11 cellular contexts compared by ENCODE assay signal in the genomic region with DNA sequence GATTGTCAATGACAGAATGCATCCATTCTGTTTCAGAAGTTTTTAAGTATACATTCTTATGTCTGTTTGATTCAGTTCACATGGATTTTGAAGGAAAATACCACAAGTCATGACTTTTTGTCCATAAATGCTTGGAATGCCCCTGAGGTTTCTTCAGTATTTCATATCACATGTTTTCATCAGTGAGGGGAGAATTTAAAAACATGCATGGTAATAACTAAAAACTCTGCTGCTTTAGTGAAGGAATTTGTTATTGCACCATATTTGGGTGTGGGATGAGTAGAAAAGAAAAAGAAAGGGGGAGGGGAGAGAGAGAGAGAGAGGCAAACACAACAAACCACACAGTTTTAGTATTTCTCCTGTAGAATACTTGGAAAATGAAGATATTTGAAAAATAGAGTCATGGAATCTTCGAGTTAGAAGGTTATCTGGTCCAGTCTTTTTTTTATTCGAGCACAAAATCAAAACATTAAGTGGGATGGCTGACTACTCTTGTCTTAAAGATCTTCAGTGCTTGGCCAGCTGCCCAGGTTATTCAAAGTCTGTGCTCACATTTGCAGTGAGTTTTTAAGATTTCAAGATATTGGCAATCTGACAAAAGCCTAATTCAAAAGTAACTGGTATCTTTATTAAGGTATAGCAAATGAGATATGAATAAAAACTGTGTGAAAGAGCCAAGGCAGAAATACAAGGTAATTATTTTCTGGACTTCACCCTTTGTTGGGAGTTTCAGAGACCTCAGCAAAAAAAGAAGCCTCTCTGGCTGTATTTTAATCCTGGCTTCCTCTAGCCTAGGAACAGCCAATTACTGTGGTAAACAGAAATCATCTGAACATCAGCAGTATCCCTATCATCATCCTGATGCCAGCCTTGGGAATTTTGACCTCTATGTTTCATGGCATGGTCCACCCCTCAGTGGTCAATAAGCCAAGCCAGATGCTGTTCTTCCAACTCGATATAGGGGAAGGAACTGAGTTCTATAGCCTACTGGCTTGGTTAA.
DNase-seq lines count a peak whose midpoint lies in the region; ATAC-seq and TF ChIP-seq lines count a peak whose summit lies in the region.
"Had no signal": no experiment of that assay in that cellular context is flagged by ENCODE, and none has a peak within 500 bp of the region (broad histone marks: within the 10 kb centered on the region; RNA-seq: fewer than 3 reads in every experiment).

No MANE protein-coding gene starts in this region.

- H3K4ac ChIP-seq in neuronal stem cell (ENCODE audit: low read length), result no peak overlapping the region

- peak; percentile 98 for DNase-seq in AG09309 (ENCODE audit: low read depth)
- DNase-seq in NCI-H460 (ENCODE audit: extremely low read depth, low read depth), result peak; percentile 30
- DNase-seq in epithelial cell of esophagus (ENCODE audit: low read depth), result peak; percentile 65
- no peak for DNase-seq in neuronal stem cell (ENCODE audit: low spot score)
- DNase-seq in GM19238 (ENCODE audit: insufficient read length, low spot score), result no peak
- no peak for DNase-seq in NCI-H748 treated with DMSO at 0.1 percent for 48 hours (lab: John Stamatoyannopoulos, UW)
- no peak for DNase-seq in islet precursor cell
- DNase-seq: activated gamma-delta T cell, DMS153 had no signal

- H3K9ac ChIP-seq in neuronal stem cell (ENCODE audit: low read depth, low read length, poor library complexity), result no peak overlapping the region

- H3K23ac ChIP-seq in neuronal stem cell (ENCODE audit: low read depth, low read length, poor library complexity), result no peak overlapping the region

- H3K18ac ChIP-seq in neuronal stem cell (ENCODE audit: low read length), result no peak overlapping the region

- H2AK5ac ChIP-seq in neuronal stem cell (ENCODE audit: low read depth, low read length), result no peak overlapping the region

- no peaks in the 10 kb centered on the region for H3K27me3 ChIP-seq in neuronal stem cell (ENCODE audit: control insufficient read depth in 3 of 3, insufficient read depth in 3 of 3, low read depth in 1 of 3, low read length in 3 of 3)

- no peak overlapping the region for H3K14ac ChIP-seq in neuronal stem cell (ENCODE audit: low read length)

- no peak for ATAC-seq in GM18520 (IDR thresholded peaks at IDR 0.05; ENCODE audit: unreplicated experiment)

- H4K8ac ChIP-seq in neuronal stem cell (ENCODE audit: low read depth, low read length), result no peak overlapping the region

- TF ChIP-seq CTCF in AG09309 (IDR thresholded peaks at IDR 0.05; ENCODE audit: control insufficient read depth, insufficient read depth, low read depth, low read length, missing control alignments) (no peak), epithelial cell of esophagus (IDR thresholded peaks at IDR 0.05; ENCODE audit: insufficient read depth, low read depth, low read length, missing control alignments) (no peak)

- no peak overlapping the region for H2BK5ac ChIP-seq in neuronal stem cell (ENCODE audit: low read length)

- peaks cover 0 to 4% of the 10 kb centered on the region in 2 donors for H3K4me1 ChIP-seq in neuronal stem cell (ENCODE audit: control insufficient read depth in 2 of 2, insufficient read depth in 1 of 2, low read depth in 1 of 2, low read length in 2 of 2)

- no peaks in the 10 kb centered on the region for H3K36me3 ChIP-seq in neuronal stem cell (replicated peaks in 1 of 2; ENCODE audit: control insufficient read depth in 2 of 2, insufficient read depth in 2 of 2, low read length in 2 of 2)
- H3K36me3 ChIP-seq: HAP-1 had no signal

- no peaks in the 10 kb centered on the region for H3K79me1 ChIP-seq in neuronal stem cell (ENCODE audit: low read depth, low read length)

- no peak overlapping the region for H4K91ac ChIP-seq in neuronal stem cell (ENCODE audit: low read depth, low read length, poor library complexity)

- H2AFZ ChIP-seq in neuronal stem cell (ENCODE audit: low read length), result peak overlapping the region; percentile 17

- no peak overlapping the region for H3K4me3 ChIP-seq in AG09309 (ENCODE audit: control insufficient read depth, low read depth, low read length)
- no peak overlapping the region for H3K4me3 ChIP-seq in epithelial cell of esophagus (ENCODE audit: low read length)
- no peak overlapping the region for H3K4me3 ChIP-seq in neuronal stem cell (ENCODE audit: low read length in 2 of 2)
- H3K4me3 ChIP-seq: HAP-1 had no signal

- no peak overlapping the region for H2BK12ac ChIP-seq in neuronal stem cell (ENCODE audit: low read length)

- H3K9me3 ChIP-seq in neuronal stem cell (replicated peaks in 1 of 2; ENCODE audit: control insufficient read depth in 2 of 2, insufficient read depth in 1 of 2, low read depth in 1 of 2, low read length in 2 of 2), result no peaks in the 10 kb centered on the region
- H3K9me3 ChIP-seq: HAP-1 had no signal

- no peak overlapping the region for H2BK120ac ChIP-seq in neuronal stem cell (ENCODE audit: low read depth, low read length)

- WGBS in neuronal stem cell (ENCODE audit: extremely low coverage in 2 of 2, insufficient read length in 2 of 2, insufficient replicate concordance in 1 of 2), 2 donors, result no CpG with 5 or more reads among the region's 3 CpGs

- no peak overlapping the region for H3K27ac ChIP-seq in neuronal stem cell (replicated peaks; ENCODE audit: low read length)

- H2BK15ac ChIP-seq in neuronal stem cell (ENCODE audit: low read length), result no peak overlapping the region

- H3K4me2 ChIP-seq in neuronal stem cell (ENCODE audit: insufficient read depth, low read length, poor library complexity, severe bottlenecking), result no peak overlapping the region

Comparison
In these comparisons a context has a peak if more than half of its experiments do, and no peak if none do; other contexts are left out.
1. DNase-seq: peak in AG09309 (single experiment), NCI-H460 (single experiment) and epithelial cell of esophagus (single experiment); none in neuronal stem cell (single experiment), GM19238 (single experiment), NCI-H748 treated with DMSO at 0.1 percent for 48 hours (single experiment) and islet precursor cell (single experiment).